8 cellular contexts compared by ENCODE assay signal in genomic region chr12:53452159-53453077, GRCh38.
DNase-seq lines count a peak whose midpoint lies in the region; ATAC-seq and TF ChIP-seq lines count a peak whose summit lies in the region.

No MANE protein-coding gene starts in this region.

- peak overlapping the region; percentile 70 for H3K4me3 ChIP-seq in NT2/D1 (ENCODE audit: insufficient read length, low read depth)
- peak overlapping the region; percentile 78 to 94 for H3K4me3 ChIP-seq in mucosa of rectum (ENCODE audit: low read length in 2 of 2)

- H3K36me3 ChIP-seq in NT2/D1 (ENCODE audit: insufficient read depth, insufficient read length, low read length) = peaks cover 55% of the 10 kb centered on the region
- peaks cover 33 to 41% of the 10 kb centered on the region in 2 donors for H3K36me3 ChIP-seq in mucosa of rectum (ENCODE audit: control insufficient read depth in 2 of 2, insufficient read depth in 2 of 2, low read length in 2 of 2)

- H3K27ac Mint-ChIP-seq in activated T-cell treated with anti-CD3 and anti-CD28 coated beads, Interleukin-2, amount 50 U/mL, for 24 hours = peak overlapping the region; percentile 99

- peaks cover 71% of the 10 kb centered on the region for H3K36me3 Mint-ChIP-seq in activated T-cell treated with anti-CD3 and anti-CD28 coated beads, Interleukin-2, amount 50 U/mL, for 24 hours (ENCODE audit: low read depth)

- H3K9ac ChIP-seq in NT2/D1 (ENCODE audit: insufficient read length, low read depth) (peak overlapping the region; percentile 94), mucosa of rectum (ENCODE audit: low read depth in 1 of 2, low read length in 2 of 2) (peak overlapping the region; percentile 88 to 90)

- H3K4me1 ChIP-seq in NT2/D1 (ENCODE audit: insufficient read depth, insufficient read length) (no peaks in the 10 kb centered on the region), mucosa of rectum (ENCODE audit: control insufficient read depth in 2 of 2, insufficient read depth in 2 of 2, low read length in 2 of 2) (peaks cover 12 to 14% of the 10 kb centered on the region in 2 donors)

- H3K9me3 ChIP-seq in NT2/D1 (ENCODE audit: insufficient read depth, low read length) (no peaks in the 10 kb centered on the region), mucosa of rectum (ENCODE audit: control insufficient read depth in 2 of 2, low read length in 2 of 2) (no peaks in the 10 kb centered on the region)

- H3K27me3 Mint-ChIP-seq in activated T-cell treated with anti-CD3 and anti-CD28 coated beads, Interleukin-2, amount 50 U/mL, for 24 hours = no peaks in the 10 kb centered on the region

- H3K27me3 ChIP-seq in NT2/D1 (ENCODE audit: insufficient read depth, insufficient read length) (no peaks in the 10 kb centered on the region), mucosa of rectum (ENCODE audit: control insufficient read depth in 2 of 2, insufficient read depth in 2 of 2, low read length in 2 of 2) (no peaks in the 10 kb centered on the region)

- H3K4me1 Mint-ChIP-seq in activated T-cell treated with anti-CD3 and anti-CD28 coated beads, Interleukin-2, amount 50 U/mL, for 24 hours (ENCODE audit: low read depth) = peaks cover 46% of the 10 kb centered on the region

- no peaks in the 10 kb centered on the region for H3K9me3 Mint-ChIP-seq in activated T-cell treated with anti-CD3 and anti-CD28 coated beads, Interleukin-2, amount 50 U/mL, for 24 hours

- TF ChIP-seq CTCF in GM10248 (IDR thresholded peaks at IDR 0.05; ENCODE audit: control extremely low read depth, extremely low read depth, low read depth, missing control alignments) = peak; percentile 30

- TF ChIP-seq POLR2A in erythroblast (IDR thresholded peaks at IDR 0.05; ENCODE audit: low read length) = no peak

- POLR2A ChIA-PET in GM10248 (lab: Yijun Ruan, JAX) = interaction anchor here (0.7 kb wide), 3 partner anchors 16 to 133 kb away, joined by 3 to 5 read pairs (median 4); no protein-coding TSS in a partner anchor

- H3K27ac ChIP-seq in mucosa of rectum (ENCODE audit: low read depth in 2 of 2, low read length in 2 of 2) = peak overlapping the region; percentile 95 to 97

- DNase-seq in GM10248 (ENCODE audit: extremely low spot score) = peak; percentile 85
- peak; percentile 63 for DNase-seq in HPDE6-E6E7 (ENCODE audit: extremely low spot score)
- DNase-seq in NT2/D1 (ENCODE audit: low read depth, low spot score) = peak; percentile 81
- DNase-seq in activated T-cell treated with anti-CD3 and anti-CD28 coated beads, Interleukin-2, amount 50 U/mL, for 24 hours = peak; percentile 88
- DNase-seq in erythroblast (lab: John Stamatoyannopoulos, UW) = peak; percentile 90 to 96
- peak; percentile 49 to 65 for DNase-seq in stimulated activated CD8-positive, alpha-beta memory T cell treated with anti-CD3 and anti-CD28 coated beads, Interleukin-4, amount 100 ng/mL, for 1 hour (ENCODE audit: low read depth in 2 of 2, low spot score in 1 of 2)

- CTCF ChIA-PET in GM10248 (lab: Yijun Ruan, JAX) = interaction anchor here (1.0 to 3.0 kb wide), 4 partner anchors 12 to 107 kb away, joined by 3 to 14 read pairs (median 4); no protein-coding TSS in a partner anchor

- no peak for ATAC-seq in HG03097 (IDR thresholded peaks at IDR 0.05; ENCODE audit: low FRiP score, unreplicated experiment)

- peak overlapping the region; percentile 95 for H3K4me3 Mint-ChIP-seq in activated T-cell treated with anti-CD3 and anti-CD28 coated beads, Interleukin-2, amount 50 U/mL, for 24 hours
